Comparison of ENCODE assay signal across 28 cellular contexts in genomic region chr1:29255134-29255666, GRCh38.
"Had no signal": no experiment of that assay in that cellular context is flagged by ENCODE, and none has a peak within 500 bp of the region (broad histone marks: within the 10 kb centered on the region; RNA-seq: fewer than 3 reads in every experiment).

No MANE protein-coding gene starts in this region.

- H3K4me2 ChIP-seq: SK-N-SH had no signal

- DNase-seq: activated CD4-positive, alpha-beta T cell treated with anti-CD3 and anti-CD28 coated beads for 4 hours; activated CD8-positive, alpha-beta memory T cell treated with anti-CD3 and anti-CD28 coated beads, Interleukin-2, amount 50 U/mL, for 48 hours; activated CD8-positive, alpha-beta T cell treated with anti-CD3 and anti-CD28 coated beads for 36 hours; activated effector memory CD4-positive, alpha-beta T cell treated with Interleukin-2 at 50 U/mL for 16 hours; activated naive CD4-positive, alpha-beta T cell; activated T-cell treated with anti-CD3 and anti-CD28 coated beads, Interleukin-2, amount 50 U/mL, for 24 hours; central memory CD4-positive, alpha-beta T cell; KBM-7; MV-4-11; NCI-H1092 treated with DMSO at 0.1 percent for 48 hours; NCI-H1417 treated with DMSO at 0.1 percent for 48 hours; NCI-H1694; NCI-H2029; NCI-H2107; NCI-H2171 treated with DMSO at 0.1 percent for 48 hours; NCI-H510A treated with DMSO at 0.1 percent for 48 hours; NCI-H69; NK-92 treated with Interleukin-12 subunit alpha and Interleukin-12 subunit beta, amount 100 ng/mL, for 24 hours; Peyer's patch; Right ventricle myocardium superior; SJCRH30; SK-N-SH; T-helper 1 cell had no signal

- H3K4me3 ChIP-seq: breast epithelium, Peyer's patch, SJCRH30 had no signal

- H3K27ac Mint-ChIP-seq: activated CD8-positive, alpha-beta T cell treated with anti-CD3 and anti-CD28 coated beads for 36 hours; activated naive CD4-positive, alpha-beta T cell treated with anti-CD3 and anti-CD28 coated beads, Interleukin-2, amount 50 U/mL, for 24 hours; activated T-cell treated with anti-CD3 and anti-CD28 coated beads, Interleukin-2, amount 50 U/mL, for 24 hours; activated T-helper 1 cell treated with anti-CD3 and anti-CD28 coated beads, Interleukin-12 subunit alpha, Interleukin-12 subunit beta, Interleukin-2, Interleukin-4 antibody, amounts not matched to agents 30 ng/mL and 10 ng/mL and 1 ng/mL, durations not matched to agents 14 hours and 24 hours and 36 hours had no signal

- H3K9ac ChIP-seq: SK-N-SH had no signal

- H3K4me3 Mint-ChIP-seq: activated CD8-positive, alpha-beta T cell treated with anti-CD3 and anti-CD28 coated beads for 36 hours; activated naive CD4-positive, alpha-beta T cell treated with anti-CD3 and anti-CD28 coated beads, Interleukin-2, amount 50 U/mL, for 24 hours; activated T-cell treated with anti-CD3 and anti-CD28 coated beads, Interleukin-2, amount 50 U/mL, for 24 hours; activated T-helper 1 cell treated with anti-CD3 and anti-CD28 coated beads, Interleukin-12 subunit alpha, Interleukin-12 subunit beta, Interleukin-2, Interleukin-4 antibody, amounts not matched to agents 30 ng/mL and 10 ng/mL and 1 ng/mL, durations not matched to agents 14 hours and 24 hours and 36 hours had no signal

- H3K27me3 ChIP-seq: breast epithelium, Peyer's patch, SJCRH30 had no signal

- H3K9me3 Mint-ChIP-seq: activated CD8-positive, alpha-beta T cell treated with anti-CD3 and anti-CD28 coated beads for 36 hours; activated naive CD4-positive, alpha-beta T cell treated with anti-CD3 and anti-CD28 coated beads, Interleukin-2, amount 50 U/mL, for 24 hours; activated T-cell treated with anti-CD3 and anti-CD28 coated beads, Interleukin-2, amount 50 U/mL, for 24 hours; activated T-helper 1 cell treated with anti-CD3 and anti-CD28 coated beads, Interleukin-12 subunit alpha, Interleukin-12 subunit beta, Interleukin-2, Interleukin-4 antibody, amounts not matched to agents 30 ng/mL and 10 ng/mL and 1 ng/mL, durations not matched to agents 14 hours and 24 hours and 36 hours had no signal

- H3K9me3 ChIP-seq: breast epithelium, Peyer's patch, SJCRH30, SK-N-SH had no signal

- H3K36me3 ChIP-seq: breast epithelium, Peyer's patch, SJCRH30 had no signal

- H3K4me1 ChIP-seq: breast epithelium had no signal

- H3K36me3 Mint-ChIP-seq: activated naive CD4-positive, alpha-beta T cell treated with anti-CD3 and anti-CD28 coated beads, Interleukin-2, amount 50 U/mL, for 24 hours had no signal

- H3K27ac ChIP-seq: breast epithelium, Peyer's patch, RWPE1, SJCRH30 had no signal

- ATAC-seq: activated CD4-positive, CD25-positive, alpha-beta regulatory T cell treated with anti-CD3 and anti-CD28 coated beads, Interleukin-2, amount 50 U/mL, for 24 hours; activated CD8-positive, alpha-beta T cell treated with anti-CD3 and anti-CD28 coated beads for 36 hours had no signal
